ENCODE assay signal across 34 cellular contexts in genomic region chr15:23846218-23846617, GRCh38.
DNase-seq lines count a peak whose midpoint lies in the region; ATAC-seq, FAIRE-seq and TF ChIP-seq lines count a peak whose summit lies in the region.
"Had no signal": no experiment of that assay in that cellular context is flagged by ENCODE, and none has a peak within 500 bp of the region (broad histone marks: within the 10 kb centered on the region; RNA-seq: fewer than 3 reads in every experiment).

No MANE protein-coding gene starts in this region.

- H2BK15ac ChIP-seq in IMR-90 (ENCODE audit: low read depth, low read length), result no peak overlapping the region

- H3K27ac ChIP-seq in HepG2 (ENCODE audit: extremely low read length, insufficient read depth, low read length) (no peak overlapping the region), right lobe of liver (no peak overlapping the region), A549 (no peak overlapping the region), IMR-90 (ENCODE audit: insufficient read depth, low read length) (no peak overlapping the region), K562 (ENCODE audit: extremely low read depth, low read depth, low read length) (no peak overlapping the region)
- H3K27ac ChIP-seq: 22Rv1; BLaER1; BLaER1 treated with 17β-estradiol and CSF1 and Interleukin-3, amounts not matched to agents 10 nM and 100 nM; C4-2B had no signal

- H4K91ac ChIP-seq in IMR-90 (ENCODE audit: insufficient read depth, low read depth, low read length), result no peak overlapping the region

- no peak overlapping the region for H2BK20ac ChIP-seq in IMR-90 (ENCODE audit: low read depth, low read length)

- no peak overlapping the region for H2AFZ ChIP-seq in HepG2 (ENCODE audit: low read length)
- H2AFZ ChIP-seq in IMR-90 (replicated peaks; ENCODE audit: low read length, poor library complexity), result no peak overlapping the region
- no peak overlapping the region for H2AFZ ChIP-seq in K562 (ENCODE audit: low read depth, low read length)

- 14% methylated on average over 3 of the region's 3 CpGs for WGBS in HepG2 (ENCODE audit: low lambda C conversion rate)
- 21% methylated on average over 3 of the region's 3 CpGs for WGBS in right lobe of liver (ENCODE audit: insufficient coverage, low coverage, low lambda C conversion rate, missing lambda C conversion rate)
- 19% methylated on average over 3 of the region's 3 CpGs for WGBS in A549 (ENCODE audit: missing lambda C conversion rate)
- WGBS in IMR-90 (ENCODE audit: extremely low coverage in 2 of 2, insufficient read length in 1 of 2), 2 experiments, result no CpG with 5 or more reads among the region's 3 CpGs
- 0% methylated on average over 3 of the region's 3 CpGs for WGBS in K562 (ENCODE audit: insufficient coverage, low coverage, missing lambda C conversion rate)

- no peak overlapping the region for H3K9ac ChIP-seq in HepG2 (ENCODE audit: insufficient read depth, low read depth, low read length)
- no peak overlapping the region for H3K9ac ChIP-seq in IMR-90 (ENCODE audit: low read depth, low read length)
- H3K9ac ChIP-seq in K562 (ENCODE audit: insufficient read depth in 1 of 2, low read depth in 2 of 2, low read length in 2 of 2), result no peak overlapping the region
- H3K9ac ChIP-seq: BLaER1; BLaER1 treated with 17β-estradiol and CSF1 and Interleukin-3, amounts not matched to agents 10 nM and 100 nM had no signal

- no peak for TF ChIP-seq EP300 in HepG2 (IDR thresholded peaks at IDR 0.05; ENCODE audit: low read depth in 2 of 2, low read length in 2 of 2)
- no peak for TF ChIP-seq EP300 in HepG2 (CRISPR knock-in tag; IDR thresholded peaks at IDR 0.05; ENCODE audit: borderline replicate concordance)
- no peak for TF ChIP-seq EP300 in A549 (IDR thresholded peaks at IDR 0.05)
- no peak for TF ChIP-seq EP300 in K562 (IDR thresholded peaks at IDR 0.05; ENCODE audit: low read length)

- TF ChIP-seq POLR2A in HepG2 (IDR thresholded peaks at IDR 0.05; ENCODE audit: insufficient read depth in 1 of 2, low read depth in 2 of 2, low read length in 2 of 2) (no peak), right lobe of liver (IDR thresholded peaks at IDR 0.05) (no peak), A549 (IDR thresholded peaks at IDR 0.05; ENCODE audit: low read length) (no peak), IMR-90 (IDR thresholded peaks at IDR 0.05; ENCODE audit: low read depth, low read length) (no peak), K562 (conservative IDR thresholded peaks at IDR 0.05) (no peak)

- DNase-seq in HepG2 (ENCODE audit: low spot score) (no peak), right lobe of liver (no peak), A549 (ENCODE audit: low read depth in 1 of 2, low spot score in 1 of 2) (no peak), IMR-90 (no peak), K562 (ENCODE audit: extremely low read depth in 1 of 4, low spot score in 3 of 4) (no peak), DMS 273 (lab: John Stamatoyannopoulos, UW; ENCODE audit: unreplicated experiment) (no peak), MG63 (no peak)
- DNase-seq: 8988T; ACHN; AML-193; BE2C; C1 segment of cervical spinal cord; Caco-2; Calu3; CD4-positive, alpha-beta memory T cell; CD4-positive, alpha-beta T cell; CD4-positive, CD25-positive, alpha-beta regulatory T cell; CD8-positive, alpha-beta memory T cell; CD8-positive, alpha-beta T cell; COR-L47; DMS 273 treated with DMSO at 0.1 percent for 48 hours; DMS153; DMS53; DMS79; DMS79 treated with DMSO at 0.1 percent for 48 hours; DND-41; EL had no signal

- POLR2A ChIA-PET in HepG2 (lab: Yijun Ruan, JAX) (no interaction called here), A549 (lab: Yijun Ruan, JAX) (no interaction called here), IMR-90 (lab: Charles Lee; ENCODE audit: unreplicated experiment) (no interaction called here), K562 (lab: Yijun Ruan, JAX) (no interaction called here)

- no peak overlapping the region for H4K8ac ChIP-seq in IMR-90 (ENCODE audit: low read depth in 2 of 2, low read length in 2 of 2)

- CTCF ChIA-PET in HepG2 (lab: Yijun Ruan, JAX; ENCODE audit: low intra/inter-chr PET ratio, low total read pairs), result no interaction called here
- CTCF ChIA-PET in A549 (lab: Yijun Ruan, JAX), result no interaction called here
- CTCF ChIA-PET in IMR-90 (lab: Yijun Ruan, JAX), result interaction anchor here (0.6 kb wide), 1 partner anchor 327 kb away, joined by 3 read pairs; no protein-coding TSS in a partner anchor
- CTCF ChIA-PET in K562 (lab: Yijun Ruan, JAX; ENCODE audit: low intra/inter-chr PET ratio), result no interaction called here

- no peak overlapping the region for H2AK9ac ChIP-seq in IMR-90 (replicated peaks; ENCODE audit: low read depth, low read length, poor library complexity)

- no peak overlapping the region for H3K14ac ChIP-seq in IMR-90 (replicated peaks; ENCODE audit: low read depth, low read length)

- H3K56ac ChIP-seq in IMR-90 (ENCODE audit: extremely low read depth, insufficient read depth, low read length), result no peak overlapping the region

- H2BK5ac ChIP-seq in IMR-90 (ENCODE audit: low read depth, low read length, poor library complexity, severe bottlenecking), result no peak overlapping the region

- no peaks in the 10 kb centered on the region for H3K36me3 ChIP-seq in HepG2 (replicated peaks in 1 of 2; ENCODE audit: control insufficient read depth in 1 of 2, insufficient read depth in 2 of 2, low read length in 2 of 2)
- no peaks in the 10 kb centered on the region for H3K36me3 ChIP-seq in right lobe of liver
- H3K36me3 ChIP-seq in IMR-90 (ENCODE audit: control insufficient read depth, insufficient read depth, low read length), result no peaks in the 10 kb centered on the region
- H3K36me3 ChIP-seq in K562 (ENCODE audit: control insufficient read depth, insufficient read depth, low read length), result no peaks in the 10 kb centered on the region
- no peaks in the 10 kb centered on the region for H3K36me3 ChIP-seq in MG63
- H3K36me3 ChIP-seq: BE2C; BLaER1; BLaER1 treated with 17β-estradiol and CSF1 and Interleukin-3, amounts not matched to agents 10 nM and 100 nM had no signal

- dilution Hi-C loops in IMR-90 (cut with HindIII; ENCODE audit: low sequenced_read_pairs, unreplicated experiment), result no loop called here

- ATAC-seq in HepG2 (no peak), right lobe of liver (no peak), A549 (no peak), IMR-90 (ENCODE audit: low read depth) (no peak), K562 (no peak), GM18868 (IDR thresholded peaks at IDR 0.05; ENCODE audit: unreplicated experiment) (no peak)
- ATAC-seq: CD8-positive, alpha-beta T cell had no signal

- no peak overlapping the region for H3K4me3 ChIP-seq in HepG2 (replicated peaks in 1 of 3; ENCODE audit: insufficient read depth in 1 of 3, low read depth in 2 of 3, low read length in 3 of 3)
- H3K4me3 ChIP-seq in right lobe of liver, result no peak overlapping the region
- H3K4me3 ChIP-seq in A549, result no peak overlapping the region
- H3K4me3 ChIP-seq in IMR-90 (ENCODE audit: insufficient read depth, low read depth, low read length), result no peak overlapping the region
- no peak overlapping the region for H3K4me3 ChIP-seq in K562
- no peak overlapping the region for H3K4me3 ChIP-seq in MG63
- H3K4me3 ChIP-seq: BLaER1; BLaER1 treated with 17β-estradiol and CSF1 and Interleukin-3, amounts not matched to agents 10 nM and 100 nM had no signal

- BruUV-seq in HepG2 (replicated peaks; lab: Mats Ljungman, UMichigan) (no TSS peak), IMR-90 (replicated peaks; lab: Mats Ljungman, UMichigan) (no TSS peak), K562 (replicated peaks; lab: Mats Ljungman, UMichigan) (no TSS peak)

- TF ChIP-seq CTCF in HepG2 (CRISPR knock-in tag; IDR thresholded peaks at IDR 0.05) (no peak), right lobe of liver (IDR thresholded peaks at IDR 0.05) (no peak), A549 (IDR thresholded peaks at IDR 0.05) (no peak), IMR-90 (conservative IDR thresholded peaks at IDR 0.05; ENCODE audit: low read depth, low read length) (no peak), K562 (IDR thresholded peaks at IDR 0.05 in 2 of 3, conservative IDR thresholded peaks at IDR 0.05 in 1 of 3; ENCODE audit: insufficient read depth in 2 of 3, low read depth in 1 of 3, low read length in 3 of 3) (no peak)

- H3K4me2 ChIP-seq in HepG2 (ENCODE audit: low read depth, low read length), result no peak overlapping the region
- H3K4me2 ChIP-seq in A549, result no peak overlapping the region
- no peak overlapping the region for H3K4me2 ChIP-seq in IMR-90 (ENCODE audit: low read depth, low read length)
- H3K4me2 ChIP-seq in K562 (ENCODE audit: insufficient read depth, low read length), result no peak overlapping the region
- H3K4me2 ChIP-seq: BLaER1; BLaER1 treated with 17β-estradiol and CSF1 and Interleukin-3, amounts not matched to agents 10 nM and 100 nM had no signal

- H3K27me3 ChIP-seq in HepG2 (ENCODE audit: control insufficient read depth in 1 of 2, insufficient read depth in 2 of 2, low read length in 2 of 2) (no peaks in the 10 kb centered on the region), right lobe of liver (no peaks in the 10 kb centered on the region), IMR-90 (ENCODE audit: control insufficient read depth, insufficient read depth, low read length) (no peaks in the 10 kb centered on the region), K562 (ENCODE audit: control insufficient read depth in 2 of 2, insufficient read depth in 2 of 2, low read length in 2 of 2) (no peaks in the 10 kb centered on the region), MG63 (no peaks in the 10 kb centered on the region)
- H3K27me3 ChIP-seq: BE2C; BLaER1; BLaER1 treated with 17β-estradiol and CSF1 and Interleukin-3, amounts not matched to agents 10 nM and 100 nM had no signal

- H3K4ac ChIP-seq in IMR-90 (ENCODE audit: low read depth, low read length), result no peak overlapping the region

- H2BK120ac ChIP-seq in IMR-90 (ENCODE audit: low read depth, low read length), result no peak overlapping the region

- no peak overlapping the region for H4K5ac ChIP-seq in IMR-90 (ENCODE audit: low read depth, low read length)

- no peak for FAIRE-seq in HepG2 (lab: Jason Lieb, UNC)
- peak; percentile 70 for FAIRE-seq in A549 (lab: Jason Lieb, UNC)
- FAIRE-seq in K562 (lab: Jason Lieb, UNC), result no peak
- FAIRE-seq: A204.1, D721Med had no signal

- H4K20me1 ChIP-seq in HepG2 (ENCODE audit: insufficient read depth, low read length), result no peaks in the 10 kb centered on the region
- no peaks in the 10 kb centered on the region for H4K20me1 ChIP-seq in IMR-90 (ENCODE audit: insufficient read depth, low read length)
- H4K20me1 ChIP-seq in K562 (replicated peaks; ENCODE audit: control insufficient read depth, insufficient read depth, low read length), result no peaks in the 10 kb centered on the region
- H4K20me1 ChIP-seq: BLaER1; BLaER1 treated with 17β-estradiol and CSF1 and Interleukin-3, amounts not matched to agents 10 nM and 100 nM had no signal

- H3K4me1 ChIP-seq in HepG2 (ENCODE audit: insufficient read depth, low read length), result no peaks in the 10 kb centered on the region
- no peaks in the 10 kb centered on the region for H3K4me1 ChIP-seq in right lobe of liver
- H3K4me1 ChIP-seq in A549, result no peaks in the 10 kb centered on the region
- H3K4me1 ChIP-seq in IMR-90 (ENCODE audit: control insufficient read depth, insufficient read depth, low read length), result no peaks in the 10 kb centered on the region
- H3K4me1 ChIP-seq in K562 (replicated peaks in 1 of 2; ENCODE audit: control insufficient read depth in 2 of 2, insufficient read depth in 2 of 2, low read length in 2 of 2), result no peaks in the 10 kb centered on the region
- H3K4me1 ChIP-seq: BE2C; BLaER1; BLaER1 treated with 17β-estradiol and CSF1 and Interleukin-3, amounts not matched to agents 10 nM and 100 nM; Caco-2 had no signal

- H3K9me1 ChIP-seq in IMR-90 (ENCODE audit: insufficient read depth, low read length), result no peaks in the 10 kb centered on the region
- no peaks in the 10 kb centered on the region for H3K9me1 ChIP-seq in K562 (ENCODE audit: control insufficient read depth, insufficient read depth, low read length)

- in situ Hi-C loops in HepG2 (cut with HindIII; ENCODE audit: extremely low pct_ligation_motif_present, low pct_unique_long_range_greater_than_20kb) (no loop called here), IMR-90 (cut with MboI; ENCODE audit: low sequenced_read_pairs) (no loop called here), K562 (cut with MboI) (no loop called here)

- no peak overlapping the region for H2AK5ac ChIP-seq in IMR-90 (ENCODE audit: low read depth, low read length)

- TF ChIP-seq RAD21 in HepG2 (CRISPR knock-in tag; IDR thresholded peaks at IDR 0.05), result no peak
- TF ChIP-seq RAD21 in A549 (conservative IDR thresholded peaks at IDR 0.05 in 1 of 2, IDR thresholded peaks at IDR 0.05 in 1 of 2), result no peak
- TF ChIP-seq RAD21 in IMR-90 (IDR thresholded peaks at IDR 0.05; ENCODE audit: low read length), result no peak
- TF ChIP-seq RAD21 in K562 (CRISPR knock-in tag; conservative IDR thresholded peaks at IDR 0.05 in 1 of 2, IDR thresholded peaks at IDR 0.05 in 1 of 2), result no peak

- intact Hi-C loops in HepG2 (cut with micrococcal nuclease; ENCODE audit: unreplicated experiment), result no loop called here
- intact Hi-C loops in right lobe of liver (cut with DNase I), result no loop called here
- intact Hi-C loops in IMR-90 (cut with micrococcal nuclease), result no loop called here
- intact Hi-C loops in K562 (cut with micrococcal nuclease), result no loop called here

- H3K79me2 ChIP-seq in HepG2 (ENCODE audit: insufficient read depth, low read length) (no peaks in the 10 kb centered on the region), K562 (ENCODE audit: control insufficient read depth, insufficient read depth, low read length) (no peaks in the 10 kb centered on the region)

- H3K9me3 ChIP-seq in HepG2 (ENCODE audit: low read length) (no peaks in the 10 kb centered on the region), right lobe of liver (no peaks in the 10 kb centered on the region), A549 (peaks cover under 1% of the 10 kb centered on the region; the same call in 2 of the 3 replicates), IMR-90 (ENCODE audit: control insufficient read depth, insufficient read depth, low read length) (peaks cover 3% of the 10 kb centered on the region), K562 (replicated peaks; ENCODE audit: control insufficient read depth, insufficient read depth, low read depth, low read length) (no peaks in the 10 kb centered on the region), MG63 (no peaks in the 10 kb centered on the region)
- H3K9me3 ChIP-seq: BE2C; BLaER1; BLaER1 treated with 17β-estradiol and CSF1 and Interleukin-3, amounts not matched to agents 10 nM and 100 nM; Caco-2 had no signal

- no peaks in the 10 kb centered on the region for H3K79me1 ChIP-seq in IMR-90 (ENCODE audit: low read depth in 1 of 2, low read length in 2 of 2)

- no peak overlapping the region for H3K18ac ChIP-seq in IMR-90 (ENCODE audit: low read depth, low read length)

- no peak overlapping the region for H3K23ac ChIP-seq in IMR-90 (ENCODE audit: low read depth, low read length)

Comparison
In these comparisons a context has a peak if more than half of its experiments do, and no peak if none do; other contexts are left out.
1. Of the 241 proteins assayed by ChIP-seq in both HepG2 and K562: peak only in HepG2: none; only in K562: MAFG; in both: MAFF and MAFK; in neither: 238.